ENCODE assay signal across 1 cellular context in the genomic region with DNA sequence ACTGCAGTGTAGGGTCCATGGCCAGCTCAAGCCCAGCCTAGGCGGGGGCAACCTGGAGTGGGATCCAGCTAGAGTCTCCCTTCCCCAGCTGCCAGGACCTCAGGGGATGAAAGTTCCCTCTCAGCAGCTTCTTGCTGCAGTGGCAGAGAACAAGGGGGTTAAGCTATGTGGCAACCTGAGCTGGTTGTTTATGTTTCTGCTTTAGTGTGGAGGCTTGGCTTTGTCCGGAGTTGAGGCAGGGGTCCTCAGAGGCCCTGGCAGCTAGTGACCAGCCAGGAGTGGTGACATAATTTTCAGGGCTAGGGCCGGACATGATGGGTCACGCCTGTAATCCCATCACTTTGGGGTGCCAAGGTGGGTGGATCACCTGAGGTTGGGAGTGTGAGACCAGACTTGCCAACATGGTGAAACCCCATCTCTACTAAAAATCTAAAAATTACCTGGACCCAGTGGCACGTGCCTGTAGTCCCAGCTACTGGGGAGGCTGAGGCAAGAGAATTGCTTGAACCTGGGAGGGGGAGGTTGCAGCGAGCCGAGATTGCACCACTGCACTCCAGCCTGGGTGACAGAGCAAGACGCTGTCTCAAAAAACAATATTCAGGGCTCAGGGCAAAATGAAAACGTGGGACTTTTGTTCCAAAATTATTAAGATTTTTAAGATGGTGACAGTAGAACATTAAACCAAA.
TF ChIP-seq lines count a peak whose summit lies in the region.

No MANE protein-coding gene starts in this region.

TF ChIP-seq in GM23338, 12 proteins besides CTCF, POLR2A, EP300 and RAD21 (continued from another document):
- no peak for TF ChIP-seq STAT1 (IDR thresholded peaks at IDR 0.05; ENCODE audit: unreplicated experiment)
- TF ChIP-seq CREB1 (CRISPR knock-in tag; IDR thresholded peaks at IDR 0.05; ENCODE audit: low read depth), result no peak
- TF ChIP-seq EZH2 (IDR thresholded peaks at IDR 0.05; ENCODE audit: low read depth, unreplicated experiment), result no peak
- TF ChIP-seq, protein P1, sequence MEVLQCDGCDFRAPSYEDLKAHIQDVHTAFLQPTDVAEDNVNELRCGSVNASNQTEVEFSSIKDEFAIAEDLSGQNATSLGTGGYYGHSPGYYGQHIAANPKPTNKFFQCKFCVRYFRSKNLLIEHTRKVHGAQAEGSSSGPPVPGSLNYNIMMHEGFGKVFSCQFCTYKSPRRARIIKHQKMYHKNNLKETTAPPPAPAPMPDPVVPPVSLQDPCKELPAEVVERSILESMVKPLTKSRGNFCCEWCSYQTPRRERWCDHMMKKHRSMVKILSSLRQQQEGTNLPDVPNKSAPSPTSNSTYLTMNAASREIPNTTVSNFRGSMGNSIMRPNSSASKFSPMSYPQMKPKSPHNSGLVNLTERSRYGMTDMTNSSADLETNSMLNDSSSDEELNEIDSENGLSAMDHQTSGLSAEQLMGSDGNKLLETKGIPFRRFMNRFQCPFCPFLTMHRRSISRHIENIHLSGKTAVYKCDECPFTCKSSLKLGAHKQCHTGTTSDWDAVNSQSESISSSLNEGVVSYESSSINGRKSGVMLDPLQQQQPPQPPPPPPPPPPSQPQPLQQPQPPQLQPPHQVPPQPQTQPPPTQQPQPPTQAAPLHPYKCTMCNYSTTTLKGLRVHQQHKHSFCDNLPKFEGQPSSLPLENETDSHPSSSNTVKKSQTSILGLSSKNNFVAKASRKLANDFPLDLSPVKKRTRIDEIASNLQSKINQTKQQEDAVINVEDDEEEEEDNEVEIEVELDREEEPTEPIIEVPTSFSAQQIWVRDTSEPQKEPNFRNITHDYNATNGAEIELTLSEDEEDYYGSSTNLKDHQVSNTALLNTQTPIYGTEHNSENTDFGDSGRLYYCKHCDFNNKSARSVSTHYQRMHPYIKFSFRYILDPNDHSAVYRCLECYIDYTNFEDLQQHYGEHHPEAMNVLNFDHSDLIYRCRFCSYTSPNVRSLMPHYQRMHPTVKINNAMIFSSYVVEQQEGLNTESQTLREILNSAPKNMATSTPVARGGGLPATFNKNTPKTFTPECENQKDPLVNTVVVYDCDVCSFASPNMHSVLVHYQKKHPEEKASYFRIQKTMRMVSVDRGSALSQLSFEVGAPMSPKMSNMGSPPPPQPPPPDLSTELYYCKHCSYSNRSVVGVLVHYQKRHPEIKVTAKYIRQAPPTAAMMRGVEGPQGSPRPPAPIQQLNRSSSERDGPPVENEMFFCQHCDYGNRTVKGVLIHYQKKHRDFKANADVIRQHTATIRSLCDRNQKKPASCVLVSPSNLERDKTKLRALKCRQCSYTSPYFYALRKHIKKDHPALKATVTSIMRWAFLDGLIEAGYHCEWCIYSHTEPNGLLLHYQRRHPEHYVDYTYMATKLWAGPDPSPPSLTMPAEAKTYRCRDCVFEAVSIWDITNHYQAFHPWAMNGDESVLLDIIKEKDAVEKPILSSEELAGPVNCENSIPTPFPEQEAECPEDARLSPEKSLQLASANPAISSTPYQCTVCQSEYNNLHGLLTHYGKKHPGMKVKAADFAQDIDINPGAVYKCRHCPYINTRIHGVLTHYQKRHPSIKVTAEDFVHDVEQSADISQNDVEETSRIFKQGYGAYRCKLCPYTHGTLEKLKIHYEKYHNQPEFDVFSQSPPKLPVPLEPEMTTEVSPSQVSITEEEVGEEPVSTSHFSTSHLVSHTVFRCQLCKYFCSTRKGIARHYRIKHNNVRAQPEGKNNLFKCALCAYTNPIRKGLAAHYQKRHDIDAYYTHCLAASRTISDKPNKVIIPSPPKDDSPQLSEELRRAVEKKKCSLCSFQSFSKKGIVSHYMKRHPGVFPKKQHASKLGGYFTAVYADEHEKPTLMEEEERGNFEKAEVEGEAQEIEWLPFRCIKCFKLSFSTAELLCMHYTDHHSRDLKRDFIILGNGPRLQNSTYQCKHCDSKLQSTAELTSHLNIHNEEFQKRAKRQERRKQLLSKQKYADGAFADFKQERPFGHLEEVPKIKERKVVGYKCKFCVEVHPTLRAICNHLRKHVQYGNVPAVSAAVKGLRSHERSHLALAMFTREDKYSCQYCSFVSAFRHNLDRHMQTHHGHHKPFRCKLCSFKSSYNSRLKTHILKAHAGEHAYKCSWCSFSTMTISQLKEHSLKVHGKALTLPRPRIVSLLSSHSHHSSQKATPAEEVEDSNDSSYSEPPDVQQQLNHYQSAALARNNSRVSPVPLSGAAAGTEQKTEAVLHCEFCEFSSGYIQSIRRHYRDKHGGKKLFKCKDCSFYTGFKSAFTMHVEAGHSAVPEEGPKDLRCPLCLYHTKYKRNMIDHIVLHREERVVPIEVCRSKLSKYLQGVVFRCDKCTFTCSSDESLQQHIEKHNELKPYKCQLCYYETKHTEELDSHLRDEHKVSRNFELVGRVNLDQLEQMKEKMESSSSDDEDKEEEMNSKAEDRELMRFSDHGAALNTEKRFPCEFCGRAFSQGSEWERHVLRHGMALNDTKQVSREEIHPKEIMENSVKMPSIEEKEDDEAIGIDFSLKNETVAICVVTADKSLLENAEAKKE (CRISPR knock-in tag; IDR thresholded peaks at IDR 0.05), result no peak
